Comparison of ENCODE assay signal across 12 cellular contexts in the genomic region with DNA sequence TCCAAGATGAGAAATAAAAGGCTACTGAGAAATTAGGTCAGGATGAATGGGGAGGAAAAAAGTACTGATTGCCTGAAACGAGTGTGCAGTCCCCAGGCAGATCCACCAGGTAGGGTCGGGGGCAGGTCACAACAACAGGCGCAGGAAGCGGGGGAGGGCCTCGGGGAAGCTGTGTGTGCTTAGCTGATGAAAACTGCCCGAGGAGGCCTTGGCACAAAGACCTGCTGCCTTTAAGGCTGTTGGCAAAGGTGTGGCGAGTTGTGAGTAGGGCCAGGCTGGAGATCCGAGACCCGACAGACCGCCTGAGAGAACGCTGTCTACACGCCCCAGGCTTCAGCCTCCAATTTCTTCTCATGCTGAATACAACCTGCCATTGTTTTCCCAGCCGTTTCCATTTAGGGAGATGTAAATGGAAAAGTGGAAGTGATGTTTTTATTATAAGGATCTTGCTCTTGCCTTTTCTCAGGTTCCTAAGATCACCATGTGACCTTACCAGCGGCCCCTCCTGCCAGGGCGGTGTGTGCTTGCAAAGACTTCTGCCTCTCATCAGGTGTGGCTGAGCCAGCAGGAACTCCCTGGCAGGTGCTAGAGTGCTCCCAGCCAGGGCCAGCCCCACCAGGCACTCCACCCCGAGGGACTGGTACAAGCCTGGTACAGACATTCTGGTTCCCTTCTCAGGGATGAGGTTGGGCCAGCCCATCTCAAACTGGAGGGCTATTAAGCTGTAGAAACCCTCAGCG.
A peak's percentile ranks its signal among the peaks of the same experiment; 100 is the strongest.
DNase-seq lines count a peak whose midpoint lies in the region; ATAC-seq, FAIRE-seq and TF ChIP-seq lines count a peak whose summit lies in the region.
"Had no signal": no experiment of that assay in that cellular context is flagged by ENCODE, and none has a peak within 500 bp of the region (broad histone marks: within the 10 kb centered on the region; RNA-seq: fewer than 3 reads in every experiment).

No MANE protein-coding gene starts in this region.

- H3K27me3 ChIP-seq in transverse colon, result no peaks in the 10 kb centered on the region
- H3K27me3 ChIP-seq: neural progenitor cell had no signal

- TF ChIP-seq CTCF in transverse colon (IDR thresholded peaks at IDR 0.05) (no peak), coronary artery (IDR thresholded peaks at IDR 0.05) (no peak)

- TF ChIP-seq POLR2A in transverse colon (IDR thresholded peaks at IDR 0.05) (no peak), H54 (IDR thresholded peaks at IDR 0.05; ENCODE audit: low read depth, low read length) (no peak)

- H3K27ac ChIP-seq in transverse colon (peak overlapping the region; percentile 18 to 46 (median 32)), coronary artery (no peak overlapping the region)
- H3K27ac ChIP-seq: neural progenitor cell had no signal

- no peak for TF ChIP-seq EP300 in transverse colon (IDR thresholded peaks at IDR 0.05; ENCODE audit: low read depth)

- in situ Hi-C loops in transverse colon (cut with MboI; ENCODE audit: low pct_ligation_motif_present in 1 of 4, low pct_unique_long_range_greater_than_20kb in 1 of 4, low sequenced_read_pairs in 3 of 4), result loop anchor here in 1 of 4 donors (25.0 kb wide), 1 partner anchor 97 kb away; no protein-coding TSS in a partner anchor

- H3K4me1 ChIP-seq in transverse colon, result peaks cover 9 to 31% (median 17%) of the 10 kb centered on the region in 4 donors

- intact Hi-C loops in transverse colon (cut with DNase I; ENCODE audit: low total_unique reads), result no loop called here

- WGBS in transverse colon (ENCODE audit: low coverage in 1 of 2), 2 donors, result 19 to 56% methylated on average over 9 to 17 of the region's 17 CpGs

- no peaks in the 10 kb centered on the region for H3K9me3 ChIP-seq in transverse colon

- H3K4me3 ChIP-seq in transverse colon, result no peak overlapping the region
- no peak overlapping the region for H3K4me3 ChIP-seq in coronary artery
- H3K4me3 ChIP-seq: neural progenitor cell had no signal

- FAIRE-seq in H54 (lab: Jason Lieb, UNC), result no peak
- FAIRE-seq: A204.1 had no signal

- no peaks in the 10 kb centered on the region for H3K36me3 ChIP-seq in transverse colon
- H3K36me3 ChIP-seq: neural progenitor cell had no signal

- ATAC-seq in GM21381 (IDR thresholded peaks at IDR 0.05; ENCODE audit: unreplicated experiment), result no peak
- ATAC-seq: stimulated activated naive CD8-positive, alpha-beta T cell treated with anti-CD3 and anti-CD28 coated beads, Interleukin-15, Interleukin-2, amounts not matched to agents 100 U/mL and 50 U/mL, for 24 hours had no signal

- DNase-seq in NCI-H82 (lab: John Stamatoyannopoulos, UW) (peak; percentile 8), NCI-H82 treated with DMSO at 0.1 percent for 48 hours (lab: John Stamatoyannopoulos, UW; ENCODE audit: unreplicated experiment) (no peak), RPMI8226 (peak; percentile 20), islet precursor cell (peak; percentile 81), transverse colon (no peak), H54 (ENCODE audit: insufficient read length, low spot score) (no peak), coronary artery (ENCODE audit: low spot score) (no peak)
- DNase-seq: activated T-cell treated with anti-CD3 and anti-CD28 coated beads, Interleukin-2, amount 50 U/mL, for 4 hours; stimulated activated naive CD8-positive, alpha-beta T cell treated with anti-CD3 and anti-CD28 coated beads, Interleukin-15, Interleukin-2, amounts not matched to agents 100 U/mL and 50 U/mL, for 24 hours had no signal

Comparison
In these comparisons a context has a peak if more than half of its experiments do, and no peak if none do; other contexts are left out.
1. DNase-seq: peak in NCI-H82 (single experiment), RPMI8226 (single experiment) and islet precursor cell (single experiment); none in NCI-H82 treated with DMSO at 0.1 percent for 48 hours (single experiment), transverse colon (single experiment), H54 (single experiment) and coronary artery (single experiment).
2. H3K27ac ChIP-seq: peak in transverse colon (4 of 4); none in coronary artery (0 of 2).